1 cellular context compared by ENCODE assay signal in the genomic region with DNA sequence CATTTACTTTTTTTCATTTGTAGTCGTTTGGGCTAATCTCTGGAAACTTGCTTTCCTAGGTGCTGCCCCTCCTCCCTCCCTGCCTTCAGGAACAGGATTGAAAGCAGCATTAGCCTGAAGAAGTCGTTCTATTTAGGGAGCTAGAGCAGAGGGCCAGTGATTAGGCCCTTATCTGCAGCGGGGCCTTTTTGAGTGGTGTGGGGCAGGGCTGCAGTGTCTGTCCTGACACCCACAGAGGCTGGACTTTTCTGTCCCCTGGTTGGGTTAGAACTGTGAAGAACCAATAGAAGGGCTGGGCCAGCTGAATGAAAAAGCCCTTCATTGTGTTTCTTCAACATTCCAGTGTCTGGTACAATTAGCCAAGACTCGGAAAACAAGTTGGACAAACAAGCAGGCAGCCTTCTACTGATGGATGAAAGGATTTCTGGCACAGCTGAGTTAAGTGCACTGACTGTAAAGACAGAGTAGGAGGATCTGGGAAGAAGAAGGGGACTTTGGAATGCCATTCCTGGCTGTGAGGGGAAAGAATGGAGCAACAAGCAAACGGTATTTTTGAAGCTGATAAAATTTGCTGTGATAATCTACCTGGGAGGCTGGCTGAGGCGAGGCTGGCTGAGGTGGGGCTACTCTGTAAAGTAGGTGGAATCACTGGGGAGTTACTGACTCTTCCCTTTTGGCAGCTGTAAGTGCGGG.
TF ChIP-seq lines count a peak whose summit lies in the region.

No MANE protein-coding gene starts in this region.

TF ChIP-seq in HepG2, 621 proteins besides CTCF, POLR2A, EP300 and RAD21 (continued from another document):
- TF ChIP-seq, protein P1, sequence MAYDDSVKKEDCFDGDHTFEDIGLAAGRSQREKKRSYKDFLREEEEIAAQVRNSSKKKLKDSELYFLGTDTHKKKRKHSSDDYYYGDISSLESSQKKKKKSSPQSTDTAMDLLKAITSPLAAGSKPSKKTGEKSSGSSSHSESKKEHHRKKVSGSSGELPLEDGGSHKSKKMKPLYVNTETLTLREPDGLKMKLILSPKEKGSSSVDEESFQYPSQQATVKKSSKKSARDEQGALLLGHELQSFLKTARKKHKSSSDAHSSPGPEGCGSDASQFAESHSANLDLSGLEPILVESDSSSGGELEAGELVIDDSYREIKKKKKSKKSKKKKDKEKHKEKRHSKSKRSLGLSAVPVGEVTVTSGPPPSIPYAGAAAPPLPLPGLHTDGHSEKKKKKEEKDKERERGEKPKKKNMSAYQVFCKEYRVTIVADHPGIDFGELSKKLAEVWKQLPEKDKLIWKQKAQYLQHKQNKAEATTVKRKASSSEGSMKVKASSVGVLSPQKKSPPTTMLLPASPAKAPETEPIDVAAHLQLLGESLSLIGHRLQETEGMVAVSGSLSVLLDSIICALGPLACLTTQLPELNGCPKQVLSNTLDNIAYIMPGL (CRISPR knock-in tag; IDR thresholded peaks at IDR 0.05; ENCODE audit: borderline replicate concordance in 1 of 2, low read depth in 1 of 2): no peak
- TF ChIP-seq ASH2L (IDR thresholded peaks at IDR 0.05; ENCODE audit: insufficient read length, low read depth, low read length): peak; percentile 51
- TF ChIP-seq, protein P2, sequence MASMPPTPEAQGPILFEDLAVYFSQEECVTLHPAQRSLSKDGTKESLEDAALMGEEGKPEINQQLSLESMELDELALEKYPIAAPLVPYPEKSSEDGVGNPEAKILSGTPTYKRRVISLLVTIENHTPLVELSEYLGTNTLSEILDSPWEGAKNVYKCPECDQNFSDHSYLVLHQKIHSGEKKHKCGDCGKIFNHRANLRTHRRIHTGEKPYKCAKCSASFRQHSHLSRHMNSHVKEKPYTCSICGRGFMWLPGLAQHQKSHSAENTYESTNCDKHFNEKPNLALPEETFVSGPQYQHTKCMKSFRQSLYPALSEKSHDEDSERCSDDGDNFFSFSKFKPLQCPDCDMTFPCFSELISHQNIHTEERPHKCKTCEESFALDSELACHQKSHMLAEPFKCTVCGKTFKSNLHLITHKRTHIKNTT (CRISPR knock-in tag; IDR thresholded peaks at IDR 0.05): no peak
- TF ChIP-seq YEATS4 (CRISPR knock-in tag; IDR thresholded peaks at IDR 0.05; ENCODE audit: borderline replicate concordance): no peak
- 0 out of 2 replicates have a peak, but pooled peaks have one; percentile 4 for TF ChIP-seq ZNF746 (CRISPR knock-in tag; IDR thresholded peaks at IDR 0.05)
- TF ChIP-seq ZNF781 (CRISPR knock-in tag; IDR thresholded peaks at IDR 0.05; ENCODE audit: borderline replicate concordance, not compliant biosample characterization): no peak
- no peak for TF ChIP-seq JUNB (CRISPR knock-in tag; IDR thresholded peaks at IDR 0.05; ENCODE audit: borderline replicate concordance)
- peak; percentile 68; the same call in 1 of the 2 replicates for TF ChIP-seq CREM (IDR thresholded peaks at IDR 0.05)
- TF ChIP-seq CREM (CRISPR knock-in tag; IDR thresholded peaks at IDR 0.05): no peak
- TF ChIP-seq, protein P3, sequence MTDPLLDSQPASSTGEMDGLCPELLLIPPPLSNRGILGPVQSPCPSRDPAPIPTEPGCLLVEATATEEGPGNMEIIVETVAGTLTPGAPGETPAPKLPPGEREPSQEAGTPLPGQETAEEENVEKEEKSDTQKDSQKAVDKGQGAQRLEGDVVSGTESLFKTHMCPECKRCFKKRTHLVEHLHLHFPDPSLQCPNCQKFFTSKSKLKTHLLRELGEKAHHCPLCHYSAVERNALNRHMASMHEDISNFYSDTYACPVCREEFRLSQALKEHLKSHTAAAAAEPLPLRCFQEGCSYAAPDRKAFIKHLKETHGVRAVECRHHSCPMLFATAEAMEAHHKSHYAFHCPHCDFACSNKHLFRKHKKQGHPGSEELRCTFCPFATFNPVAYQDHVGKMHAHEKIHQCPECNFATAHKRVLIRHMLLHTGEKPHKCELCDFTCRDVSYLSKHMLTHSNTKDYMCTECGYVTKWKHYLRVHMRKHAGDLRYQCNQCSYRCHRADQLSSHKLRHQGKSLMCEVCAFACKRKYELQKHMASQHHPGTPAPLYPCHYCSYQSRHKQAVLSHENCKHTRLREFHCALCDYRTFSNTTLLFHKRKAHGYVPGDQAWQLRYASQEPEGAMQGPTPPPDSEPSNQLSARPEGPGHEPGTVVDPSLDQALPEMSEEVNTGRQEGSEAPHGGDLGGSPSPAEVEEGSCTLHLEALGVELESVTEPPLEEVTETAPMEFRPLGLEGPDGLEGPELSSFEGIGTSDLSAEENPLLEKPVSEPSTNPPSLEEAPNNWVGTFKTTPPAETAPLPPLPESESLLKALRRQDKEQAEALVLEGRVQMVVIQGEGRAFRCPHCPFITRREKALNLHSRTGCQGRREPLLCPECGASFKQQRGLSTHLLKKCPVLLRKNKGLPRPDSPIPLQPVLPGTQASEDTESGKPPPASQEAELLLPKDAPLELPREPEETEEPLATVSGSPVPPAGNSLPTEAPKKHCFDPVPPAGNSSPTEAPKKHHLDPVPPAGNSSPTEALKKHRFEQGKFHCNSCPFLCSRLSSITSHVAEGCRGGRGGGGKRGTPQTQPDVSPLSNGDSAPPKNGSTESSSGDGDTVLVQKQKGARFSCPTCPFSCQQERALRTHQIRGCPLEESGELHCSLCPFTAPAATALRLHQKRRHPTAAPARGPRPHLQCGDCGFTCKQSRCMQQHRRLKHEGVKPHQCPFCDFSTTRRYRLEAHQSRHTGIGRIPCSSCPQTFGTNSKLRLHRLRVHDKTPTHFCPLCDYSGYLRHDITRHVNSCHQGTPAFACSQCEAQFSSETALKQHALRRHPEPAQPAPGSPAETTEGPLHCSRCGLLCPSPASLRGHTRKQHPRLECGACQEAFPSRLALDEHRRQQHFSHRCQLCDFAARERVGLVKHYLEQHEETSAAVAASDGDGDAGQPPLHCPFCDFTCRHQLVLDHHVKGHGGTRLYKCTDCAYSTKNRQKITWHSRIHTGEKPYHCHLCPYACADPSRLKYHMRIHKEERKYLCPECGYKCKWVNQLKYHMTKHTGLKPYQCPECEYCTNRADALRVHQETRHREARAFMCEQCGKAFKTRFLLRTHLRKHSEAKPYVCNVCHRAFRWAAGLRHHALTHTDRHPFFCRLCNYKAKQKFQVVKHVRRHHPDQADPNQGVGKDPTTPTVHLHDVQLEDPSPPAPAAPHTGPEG (CRISPR knock-in tag; IDR thresholded peaks at IDR 0.05): no peak
- TF ChIP-seq, protein P4, sequence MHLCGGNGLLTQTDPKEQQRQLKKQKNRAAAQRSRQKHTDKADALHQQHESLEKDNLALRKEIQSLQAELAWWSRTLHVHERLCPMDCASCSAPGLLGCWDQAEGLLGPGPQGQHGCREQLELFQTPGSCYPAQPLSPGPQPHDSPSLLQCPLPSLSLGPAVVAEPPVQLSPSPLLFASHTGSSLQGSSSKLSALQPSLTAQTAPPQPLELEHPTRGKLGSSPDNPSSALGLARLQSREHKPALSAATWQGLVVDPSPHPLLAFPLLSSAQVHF (CRISPR knock-in tag; IDR thresholded peaks at IDR 0.05): no peak
- peak; percentile 68 for TF ChIP-seq HDAC2 (CRISPR knock-in tag; IDR thresholded peaks at IDR 0.05)
- peak; percentile 69; the same call in 1 of the 2 replicates for TF ChIP-seq CEBPG (CRISPR knock-in tag; IDR thresholded peaks at IDR 0.05)
- 0 out of 2 replicates have a peak, but pooled peaks have one; percentile 24 for TF ChIP-seq NCOA1 (CRISPR knock-in tag; IDR thresholded peaks at IDR 0.05)
- TF ChIP-seq, protein P5, sequence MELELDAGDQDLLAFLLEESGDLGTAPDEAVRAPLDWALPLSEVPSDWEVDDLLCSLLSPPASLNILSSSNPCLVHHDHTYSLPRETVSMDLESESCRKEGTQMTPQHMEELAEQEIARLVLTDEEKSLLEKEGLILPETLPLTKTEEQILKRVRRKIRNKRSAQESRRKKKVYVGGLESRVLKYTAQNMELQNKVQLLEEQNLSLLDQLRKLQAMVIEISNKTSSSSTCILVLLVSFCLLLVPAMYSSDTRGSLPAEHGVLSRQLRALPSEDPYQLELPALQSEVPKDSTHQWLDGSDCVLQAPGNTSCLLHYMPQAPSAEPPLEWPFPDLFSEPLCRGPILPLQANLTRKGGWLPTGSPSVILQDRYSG (CRISPR knock-in tag; IDR thresholded peaks at IDR 0.05): no peak
- peak; percentile 36; the same call in 1 of the 2 replicates for TF ChIP-seq POLR2G (IDR thresholded peaks at IDR 0.05; ENCODE audit: low read depth, low read length)
- no peak for TF ChIP-seq ZNF790 (CRISPR knock-in tag; IDR thresholded peaks at IDR 0.05; ENCODE audit: borderline replicate concordance)
